ENCODE assay signal across 23 cellular contexts in the genomic region with DNA sequence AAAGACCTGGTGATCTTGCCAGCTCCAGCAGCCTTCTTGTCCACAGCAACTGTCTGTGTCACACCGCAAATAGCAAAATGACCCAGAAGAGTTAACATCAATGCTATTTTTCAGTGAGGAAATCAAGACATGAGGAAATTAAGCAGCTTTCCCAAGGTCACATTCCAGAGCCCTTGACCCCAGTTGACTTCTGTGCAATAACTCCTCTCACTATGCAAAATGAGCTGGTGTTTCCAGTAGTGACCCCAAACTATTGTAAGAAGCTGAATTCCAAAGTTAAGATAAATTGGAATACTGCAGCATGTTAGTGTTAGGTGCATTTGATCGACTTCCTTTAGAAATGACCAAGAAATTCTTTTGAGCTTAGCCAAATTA.
A peak's percentile ranks its signal among the peaks of the same experiment; 100 is the strongest.
DNase-seq lines count a peak whose midpoint lies in the region; ATAC-seq and TF ChIP-seq lines count a peak whose summit lies in the region.
"Had no signal": no experiment of that assay in that cellular context is flagged by ENCODE, and none has a peak within 500 bp of the region (broad histone marks: within the 10 kb centered on the region; RNA-seq: fewer than 3 reads in every experiment).

No MANE protein-coding gene starts in this region.

- H3K9me3 ChIP-seq in cardiac muscle cell (ENCODE audit: low read depth) (no peaks in the 10 kb centered on the region), ascending aorta (no peaks in the 10 kb centered on the region)

- H3K4me1 ChIP-seq in cardiac muscle cell (ENCODE audit: low read depth) (peaks cover 8% of the 10 kb centered on the region), ascending aorta (no peaks in the 10 kb centered on the region)
- H3K4me1 ChIP-seq: BLaER1 treated with 17β-estradiol and CSF1 and Interleukin-3, amounts not matched to agents 10 nM and 100 nM; Caco-2 had no signal

- no peak for TF ChIP-seq CTCF in cardiac muscle cell (IDR thresholded peaks at IDR 0.05; ENCODE audit: low read depth, low read length)
- TF ChIP-seq CTCF in fibroblast of villous mesenchyme (IDR thresholded peaks at IDR 0.05; ENCODE audit: insufficient read depth, low read depth, low read length): no peak
- TF ChIP-seq CTCF in omental fat pad (IDR thresholded peaks at IDR 0.05): no peak
- no peak for TF ChIP-seq CTCF in ascending aorta (IDR thresholded peaks at IDR 0.05)

- H3K36me3 ChIP-seq in cardiac muscle cell: no peaks in the 10 kb centered on the region
- no peaks in the 10 kb centered on the region for H3K36me3 ChIP-seq in ascending aorta
- H3K36me3 ChIP-seq: BLaER1 treated with 17β-estradiol and CSF1 and Interleukin-3, amounts not matched to agents 10 nM and 100 nM had no signal

- ATAC-seq in left ventricle myocardium superior (no peak), omental fat pad (ENCODE audit: low FRiP score) (peak; percentile 50), GM21360 (IDR thresholded peaks at IDR 0.05; ENCODE audit: unreplicated experiment) (no peak)

- intact Hi-C loops in left ventricle myocardium superior (cut with micrococcal nuclease): no loop called here
- intact Hi-C loops in ascending aorta (cut with DNase I): no loop called here

- H3K27me3 ChIP-seq in cardiac muscle cell: peaks cover 8% of the 10 kb centered on the region
- H3K27me3 ChIP-seq in ascending aorta: no peaks in the 10 kb centered on the region
- H3K27me3 ChIP-seq: BLaER1 treated with 17β-estradiol and CSF1 and Interleukin-3, amounts not matched to agents 10 nM and 100 nM had no signal

- no peak overlapping the region for H3K27ac ChIP-seq in cardiac muscle cell
- no peak overlapping the region for H3K27ac ChIP-seq in ascending aorta
- H3K27ac ChIP-seq: 22Rv1; BLaER1 treated with 17β-estradiol and CSF1 and Interleukin-3, amounts not matched to agents 10 nM and 100 nM; PC-9; SK-N-MC had no signal

- peak; percentile 2 to 25 for DNase-seq in cardiac muscle cell (ENCODE audit: low read depth in 1 of 2, low spot score in 1 of 2)
- no peak for DNase-seq in left ventricle myocardium superior
- peak; percentile 7 for DNase-seq in fibroblast of villous mesenchyme (ENCODE audit: low read depth)
- DNase-seq in omental fat pad (ENCODE audit: low spot score): no peak
- no peak for DNase-seq in ascending aorta (ENCODE audit: low spot score in 2 of 2)
- DNase-seq in NCI-H1092 treated with DMSO at 0.1 percent for 48 hours (lab: John Stamatoyannopoulos, UW): no peak
- DNase-seq in SIG-M5 treated with dmso at 0.1 percent for 504 hours (lab: John Stamatoyannopoulos, UW; ENCODE audit: unreplicated experiment): no peak
- DNase-seq: ACHN; Caco-2; CD4-positive, alpha-beta memory T cell; DMS 273 treated with DMSO at 0.1 percent for 48 hours; DMS79 treated with DMSO at 0.1 percent for 48 hours; GOT3; NCI-H2081 treated with DMSO at 0.1 percent for 48 hours; NCI-H510A; NCI-H748 treated with DMSO at 0.1 percent for 48 hours; PC-9; RPMI8226; SHP77 had no signal

- no peak overlapping the region for H3K4me3 ChIP-seq in cardiac muscle cell
- no peak overlapping the region for H3K4me3 ChIP-seq in fibroblast of villous mesenchyme (ENCODE audit: low read depth, low read length)
- no peak overlapping the region for H3K4me3 ChIP-seq in ascending aorta
- H3K4me3 ChIP-seq: BLaER1 treated with 17β-estradiol and CSF1 and Interleukin-3, amounts not matched to agents 10 nM and 100 nM; PC-9; SK-N-MC had no signal

Comparison
In these comparisons a context has a peak if more than half of its experiments do, and no peak if none do; other contexts are left out.
1. DNase-seq: peak in cardiac muscle cell (2 of 2) and fibroblast of villous mesenchyme (single experiment); none in left ventricle myocardium superior (single experiment), omental fat pad (single experiment), ascending aorta (0 of 2), NCI-H1092 treated with DMSO at 0.1 percent for 48 hours (single experiment) and SIG-M5 treated with dmso at 0.1 percent for 504 hours (single experiment).